Comparison of ENCODE assay signal across 1 cellular context in genomic region chr10:96043157-96043894, GRCh38.
TF ChIP-seq lines count a peak whose summit lies in the region.

CCNJ (plus strand) TSS chr10:96043583; CDS start chr10:96044394, 811 bp downstream.

TF ChIP-seq in K562, 482 proteins besides CTCF, POLR2A, EP300 and RAD21 (continued from another document and continues in another):
- 0 out of 4 replicates have a peak, but pooled peaks of 1 of the 2 experiments have one; percentile 32 for TF ChIP-seq MLX (CRISPR knock-in tag; conservative IDR thresholded peaks at IDR 0.05)
- peak; percentile 99 for TF ChIP-seq L3MBTL2 (IDR thresholded peaks at IDR 0.05)
- 0 out of 2 replicates have a peak, but pooled peaks have one; percentile 59 for TF ChIP-seq E2F5 (CRISPR knock-in tag; IDR thresholded peaks at IDR 0.05)
- no peak for TF ChIP-seq ZNF184 (CRISPR knock-in tag; IDR thresholded peaks at IDR 0.05)
- no peak for TF ChIP-seq NELFE (IDR thresholded peaks at IDR 0.05; ENCODE audit: insufficient read depth, insufficient read length)
- peak; percentile 65; the same call in 1 of the 2 replicates for TF ChIP-seq ZNF589 (CRISPR knock-in tag; IDR thresholded peaks at IDR 0.05; ENCODE audit: low read depth)
- 0 out of 2 replicates have a peak, but pooled peaks have one; percentile 28 for TF ChIP-seq ZNF609 (CRISPR knock-in tag; IDR thresholded peaks at IDR 0.05; ENCODE audit: borderline replicate concordance)
- no peak for TF ChIP-seq HES1 (IDR thresholded peaks at IDR 0.05; ENCODE audit: low read depth)
- TF ChIP-seq SREBF1 (IDR thresholded peaks at IDR 0.05; ENCODE audit: borderline replicate concordance, low read depth, low read length): no peak
- TF ChIP-seq PPARD (CRISPR knock-in tag; IDR thresholded peaks at IDR 0.05): no peak
- no peak for TF ChIP-seq RNF219 (CRISPR knock-in tag; IDR thresholded peaks at IDR 0.05)
- peak; percentile 51 for TF ChIP-seq ASH1L (IDR thresholded peaks at IDR 0.05; ENCODE audit: borderline replicate concordance, low read depth, partially characterized antibody)
- no peak for TF ChIP-seq ESRRB (CRISPR knock-in tag; IDR thresholded peaks at IDR 0.05; ENCODE audit: borderline replicate concordance)
- no peak for TF ChIP-seq NCOA1 (IDR thresholded peaks at IDR 0.05; ENCODE audit: low read depth)
- TF ChIP-seq MEF2A (IDR thresholded peaks at IDR 0.05; ENCODE audit: control insufficient read depth, low read depth, low read length): no peak
- 0 out of 4 replicates have a peak, but pooled peaks of 1 of the 2 experiments have one; percentile 12 for TF ChIP-seq ZMIZ1 (IDR thresholded peaks at IDR 0.05; ENCODE audit: low read depth in 2 of 2, low read length in 2 of 2)
- TF ChIP-seq ZNF384 (IDR thresholded peaks at IDR 0.05; ENCODE audit: low read depth, low read length): no peak
- TF ChIP-seq SIN3B (IDR thresholded peaks at IDR 0.05; ENCODE audit: low read depth): 0 out of 2 replicates have a peak, but pooled peaks have one; percentile 41
- peak; percentile 50; the same call in 1 of the 2 replicates for TF ChIP-seq GMEB1 (CRISPR knock-in tag; IDR thresholded peaks at IDR 0.05)
- TF ChIP-seq AFF1 (IDR thresholded peaks at IDR 0.05; ENCODE audit: low read depth in 1 of 2, partially characterized antibody in 2 of 2): no peak
